ENCODE assay signal across 9 cellular contexts in the genomic region with DNA sequence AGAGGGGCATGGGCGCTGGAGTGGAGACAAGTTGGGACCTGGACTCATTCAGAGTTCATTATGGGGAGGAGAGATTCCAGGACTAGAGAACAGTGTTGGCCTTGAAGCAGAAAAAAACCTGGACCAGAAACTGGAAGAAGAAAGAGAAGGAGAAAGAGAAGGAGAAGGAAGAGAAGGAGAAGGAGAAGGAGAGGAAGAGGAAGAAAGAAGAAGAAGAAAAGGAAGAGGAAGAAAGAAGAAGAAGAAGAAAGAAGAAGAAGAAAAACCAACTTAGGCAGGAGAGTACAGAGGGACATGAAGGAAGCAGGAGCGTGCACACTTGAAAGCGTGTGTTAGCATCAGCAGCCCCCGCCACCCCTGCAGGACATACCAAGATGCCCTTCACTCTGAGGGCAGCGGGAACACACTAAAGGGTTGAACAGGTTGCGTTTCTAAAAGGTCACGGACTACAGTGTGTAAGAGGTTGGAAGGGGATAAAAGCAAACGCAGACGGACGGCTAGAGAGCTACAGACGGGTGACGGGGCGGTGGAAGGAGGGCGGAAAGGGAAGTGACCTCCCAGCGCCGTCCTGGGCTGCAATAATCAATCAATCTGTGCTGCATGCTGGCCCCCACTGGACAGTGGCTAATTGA.
A peak's percentile ranks its signal among the peaks of the same experiment; 100 is the strongest.
DNase-seq lines count a peak whose midpoint lies in the region; ATAC-seq, FAIRE-seq and TF ChIP-seq lines count a peak whose summit lies in the region.
"Had no signal": no experiment of that assay in that cellular context is flagged by ENCODE, and none has a peak within 500 bp of the region (broad histone marks: within the 10 kb centered on the region; RNA-seq: fewer than 3 reads in every experiment).

No MANE protein-coding gene starts in this region.

- H3K9me3 ChIP-seq in PC-3 (ENCODE audit: low read length) (no peaks in the 10 kb centered on the region), iPS-15b (ENCODE audit: control insufficient read depth, insufficient read depth, low read length) (no peaks in the 10 kb centered on the region)

- TF ChIP-seq CTCF in PC-3 (conservative IDR thresholded peaks at IDR 0.05; ENCODE audit: low read depth, low read length), result no peak

- H3K79me2 ChIP-seq in PC-3 (ENCODE audit: low read length), result no peaks in the 10 kb centered on the region

- ATAC-seq in PC-3, result no peak
- ATAC-seq in stimulated activated naive CD8-positive, alpha-beta T cell treated with anti-CD3 and anti-CD28 coated beads, Interleukin-15, Interleukin-2, amounts not matched to agents 100 U/mL and 50 U/mL, for 24 hours, result peak; percentile 6

- H3K27me3 ChIP-seq in PC-3 (ENCODE audit: low read length) (peaks cover 58% of the 10 kb centered on the region), iPS-15b (ENCODE audit: control insufficient read depth, insufficient read depth, low read length) (peaks cover 36% of the 10 kb centered on the region)

- intact Hi-C loops in PC-3 (cut with micrococcal nuclease), result loop anchor here (1.0 kb wide), 1 partner anchor 117 kb away; no protein-coding TSS in a partner anchor

- H3K4me1 ChIP-seq in PC-3 (ENCODE audit: insufficient read depth, low read length), result peaks cover 9% of the 10 kb centered on the region; the same call in 1 of the 2 replicates
- H3K4me1 ChIP-seq in iPS-15b (ENCODE audit: control insufficient read depth, insufficient read depth, low read length), result peaks cover 13% of the 10 kb centered on the region

- no peaks in the 10 kb centered on the region for H3K9me2 ChIP-seq in PC-3 (replicated peaks; ENCODE audit: low read length)

- peak; percentile 17 for DNase-seq in NCI-H1092 treated with DMSO at 0.1 percent for 48 hours (lab: John Stamatoyannopoulos, UW)
- no peak for DNase-seq in NCI-H1092 (lab: John Stamatoyannopoulos, UW)
- no peak for DNase-seq in PC-3
- no peak for DNase-seq in stimulated activated naive CD8-positive, alpha-beta T cell treated with anti-CD3 and anti-CD28 coated beads, Interleukin-15, Interleukin-2, amounts not matched to agents 100 U/mL and 50 U/mL, for 24 hours
- no peak for DNase-seq in frontal cortex (ENCODE audit: low spot score in 2 of 2)
- DNase-seq in activated CD8-positive, alpha-beta memory T cell treated with anti-CD3 and anti-CD28 coated beads, Interleukin-2, amount 50 U/mL, for 4 hours, result no peak
- DNase-seq in NCI-H2227 treated with DMSO at 0.1 percent for 48 hours (lab: John Stamatoyannopoulos, UW), result no peak
- DNase-seq: effector memory CD4-positive, alpha-beta T cell had no signal

- no TSS peak for BruUV-seq in PC-3 (replicated peaks; lab: Mats Ljungman, UMichigan)

- no peak for FAIRE-seq in frontal cortex (lab: Jason Lieb, UNC)

- no peak overlapping the region for H3K9ac ChIP-seq in PC-3 (ENCODE audit: low read length)
- peak overlapping the region; percentile 70 for H3K9ac ChIP-seq in iPS-15b (ENCODE audit: low read depth, low read length)

- no peaks in the 10 kb centered on the region for H4K20me1 ChIP-seq in PC-3 (ENCODE audit: low read length)

- H3K36me3 ChIP-seq in PC-3 (ENCODE audit: low read depth, low read length) (no peaks in the 10 kb centered on the region), iPS-15b (ENCODE audit: control insufficient read depth, insufficient read depth, low read length) (no peaks in the 10 kb centered on the region)

- H3K4me2 ChIP-seq in PC-3 (ENCODE audit: low read length), result peak overlapping the region; percentile 86

- CTCF ChIA-PET in PC-3 (lab: Charles Lee), result no interaction called here

- POLR2A ChIA-PET in PC-3 (lab: Charles Lee; ENCODE audit: unreplicated experiment), result no interaction called here

- no peaks in the 10 kb centered on the region for H3F3A ChIP-seq in PC-3 (ENCODE audit: low read length, unreplicated experiment)

- H3K4me3 ChIP-seq in PC-3 (ENCODE audit: low read length), result peak overlapping the region; percentile 63
- peak overlapping the region; percentile 74 for H3K4me3 ChIP-seq in iPS-15b (ENCODE audit: low read depth, low read length)

- no peak overlapping the region for H3K27ac ChIP-seq in PC-3 (ENCODE audit: low read length)

- H2AFZ ChIP-seq in PC-3 (ENCODE audit: low read length), result peak overlapping the region; percentile 78; the same call in 1 of the 2 replicates
